Comparison of ENCODE assay signal across 8 cellular contexts in the genomic region with DNA sequence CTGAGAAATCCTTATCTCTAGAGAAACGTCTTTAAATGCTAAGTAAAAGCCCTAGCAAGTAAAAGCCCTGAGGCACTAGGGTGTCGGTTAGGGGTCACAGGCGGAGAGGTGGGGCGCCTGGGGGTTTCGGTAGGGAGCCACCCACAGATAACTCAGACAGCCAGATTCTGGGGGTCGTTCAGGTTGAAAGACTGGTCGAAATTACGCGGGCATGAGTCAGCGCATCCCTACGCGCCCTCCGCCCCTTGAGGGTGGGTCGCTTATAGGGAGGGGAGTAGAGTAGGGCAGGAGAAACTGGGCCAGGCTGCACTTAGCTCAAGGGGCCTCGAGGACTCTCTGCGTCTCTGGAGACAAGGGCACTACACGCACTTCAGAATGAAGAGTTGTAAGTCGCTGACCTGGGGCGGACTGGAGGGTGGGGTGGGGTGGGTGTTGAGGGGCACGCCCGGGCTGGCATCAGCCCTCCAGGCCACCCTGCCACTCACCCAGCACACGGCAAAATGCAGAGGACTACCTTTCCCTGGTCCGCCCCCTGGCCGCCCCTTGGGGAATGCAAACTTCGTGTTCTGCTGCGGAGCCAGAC. TPM values are rescaled to one million over a fixed set of nuclear protein-coding genes. Genes with fewer than 3 reads are reported as not detected.
DNase-seq lines count a peak whose midpoint lies in the region; ATAC-seq and TF ChIP-seq lines count a peak whose summit lies in the region.

No MANE protein-coding gene starts in this region.

- peak; percentile 28 to 47 (median 46) for ATAC-seq in heart left ventricle
- ATAC-seq in GM19455 (IDR thresholded peaks at IDR 0.05; ENCODE audit: unreplicated experiment): no peak

- intact Hi-C loops in activated T-helper 1 cell treated with anti-CD3 and anti-CD28 coated beads, Interleukin-12 subunit alpha, Interleukin-12 subunit beta, Interleukin-2, Interleukin-4 antibody, amounts not matched to agents 30 ng/mL and 10 ng/mL and 1 ng/mL, durations not matched to agents 14 hours and 24 hours and 36 hours (cut with micrococcal nuclease): no loop called here
- intact Hi-C loops in heart left ventricle (cut with DNase I): loop anchor here in 7 of 10 donors (2.0 to 10.0 kb wide), 5 partner anchors 23 to 109 kb away; partner anchors contain the start of gene FKBPL (in 1 of the 7)

- H3K9me3 ChIP-seq in heart left ventricle: no peaks in the 10 kb centered on the region

- H3K4me1 ChIP-seq in heart left ventricle (peaks cover 6 to 41% (median 21%) of the 10 kb centered on the region in 12 donors), rectal smooth muscle tissue (ENCODE audit: control insufficient read depth, insufficient read depth, low read length) (peaks cover 17% of the 10 kb centered on the region)

- no peaks in the 10 kb centered on the region for H3K27me3 ChIP-seq in BJ (ENCODE audit: control insufficient read depth, insufficient read depth, low read length)
- peaks cover 0 to 42% (median 4%) of the 10 kb centered on the region in 9 donors for H3K27me3 ChIP-seq in heart left ventricle
- H3K27me3 ChIP-seq in rectal smooth muscle tissue (ENCODE audit: control insufficient read depth, insufficient read depth, low read length): no peaks in the 10 kb centered on the region

- TF ChIP-seq CTCF in BJ (IDR thresholded peaks at IDR 0.05; ENCODE audit: insufficient read depth, low read depth, low read length) (peak; percentile 43), heart left ventricle (IDR thresholded peaks at IDR 0.05) (peak in 3 of 12 donors; percentile 18 to 46 (median 35))

- H3K4me1 Mint-ChIP-seq in activated T-helper 1 cell treated with anti-CD3 and anti-CD28 coated beads, Interleukin-12 subunit alpha, Interleukin-12 subunit beta, Interleukin-2, Interleukin-4 antibody, amounts not matched to agents 30 ng/mL and 10 ng/mL and 1 ng/mL, durations not matched to agents 14 hours and 24 hours and 36 hours (ENCODE audit: low read depth): peaks cover 45% of the 10 kb centered on the region

- peak overlapping the region; percentile 99 for H3K4me3 Mint-ChIP-seq in activated T-helper 1 cell treated with anti-CD3 and anti-CD28 coated beads, Interleukin-12 subunit alpha, Interleukin-12 subunit beta, Interleukin-2, Interleukin-4 antibody, amounts not matched to agents 30 ng/mL and 10 ng/mL and 1 ng/mL, durations not matched to agents 14 hours and 24 hours and 36 hours

- CTCF ChIA-PET in BJ (lab: Yijun Ruan, JAX): interaction anchor here (3.4 kb wide), 1 partner anchor 35 kb away, joined by 16 read pairs; no protein-coding TSS in a partner anchor

- peaks cover 15% of the 10 kb centered on the region for H3K36me3 Mint-ChIP-seq in activated T-helper 1 cell treated with anti-CD3 and anti-CD28 coated beads, Interleukin-12 subunit alpha, Interleukin-12 subunit beta, Interleukin-2, Interleukin-4 antibody, amounts not matched to agents 30 ng/mL and 10 ng/mL and 1 ng/mL, durations not matched to agents 14 hours and 24 hours and 36 hours (ENCODE audit: low read depth)

- H3K9me3 Mint-ChIP-seq in activated T-helper 1 cell treated with anti-CD3 and anti-CD28 coated beads, Interleukin-12 subunit alpha, Interleukin-12 subunit beta, Interleukin-2, Interleukin-4 antibody, amounts not matched to agents 30 ng/mL and 10 ng/mL and 1 ng/mL, durations not matched to agents 14 hours and 24 hours and 36 hours: no peaks in the 10 kb centered on the region

- no peak for DNase-seq in BJ (ENCODE audit: low read depth)
- peak; percentile 52 for DNase-seq in HPDE6-E6E7 (ENCODE audit: extremely low spot score)
- DNase-seq in activated T-helper 1 cell treated with anti-CD3 and anti-CD28 coated beads, Interleukin-12 subunit alpha, Interleukin-12 subunit beta, Interleukin-2, Interleukin-4 antibody, amounts not matched to agents 30 ng/mL and 10 ng/mL and 1 ng/mL, durations not matched to agents 14 hours and 24 hours and 36 hours (ENCODE audit: low spot score): no peak
- DNase-seq in heart left ventricle: peak in 2 of 5 donors; percentile 68 to 71
- no peak for DNase-seq in activated effector memory CD4-positive, alpha-beta T cell treated with Interleukin-2 at 50 U/mL for 16 hours
- DNase-seq in SIG-M5 (lab: John Stamatoyannopoulos, UW): no peak

- H3K27ac Mint-ChIP-seq in activated T-helper 1 cell treated with anti-CD3 and anti-CD28 coated beads, Interleukin-12 subunit alpha, Interleukin-12 subunit beta, Interleukin-2, Interleukin-4 antibody, amounts not matched to agents 30 ng/mL and 10 ng/mL and 1 ng/mL, durations not matched to agents 14 hours and 24 hours and 36 hours: peak overlapping the region; percentile 86

- H3K4me3 ChIP-seq in BJ (ENCODE audit: low read depth, low read length) (peak overlapping the region; percentile 71), heart left ventricle (peak overlapping the region; percentile 47 to 91 (median 78)), rectal smooth muscle tissue (ENCODE audit: low read length) (peak overlapping the region; percentile 88)

- H3K27ac ChIP-seq in heart left ventricle (peak overlapping the region; percentile 66 to 96 (median 91)), rectal smooth muscle tissue (ENCODE audit: low read depth, low read length) (peak overlapping the region; percentile 91)

- H3K27me3 Mint-ChIP-seq in activated T-helper 1 cell treated with anti-CD3 and anti-CD28 coated beads, Interleukin-12 subunit alpha, Interleukin-12 subunit beta, Interleukin-2, Interleukin-4 antibody, amounts not matched to agents 30 ng/mL and 10 ng/mL and 1 ng/mL, durations not matched to agents 14 hours and 24 hours and 36 hours (ENCODE audit: insufficient read depth): peaks cover 39% of the 10 kb centered on the region

- H3K36me3 ChIP-seq in BJ (ENCODE audit: control insufficient read depth, insufficient read depth, low read length) (peaks cover 10% of the 10 kb centered on the region), heart left ventricle (peaks cover 0 to 33% (median 25%) of the 10 kb centered on the region in 9 donors), rectal smooth muscle tissue (ENCODE audit: control insufficient read depth, insufficient read depth, low read length) (peaks cover 6% of the 10 kb centered on the region)

- WGBS in heart left ventricle, 4 donors: 14 to 23% (median 19%) methylated on average over 20 to 26 of the region's 26 CpGs

- no peak for TF ChIP-seq POLR2A in heart left ventricle (IDR thresholded peaks at IDR 0.05)

- peak overlapping the region; percentile 66 for H3K9ac ChIP-seq in rectal smooth muscle tissue (ENCODE audit: low read length)

- POLR2A ChIA-PET in BJ (lab: Charles Lee): interaction anchor here (0.6 kb wide), 1 partner anchor 1637 kb away, joined by 7 read pairs; no protein-coding TSS in a partner anchor

RNA-seq across cellular contexts. Expression of gene PPT2, which starts 0.6 kb away (rescaled TPM):
- polyA plus RNA-seq in BJ (2011; rRNA removed) (24.2 and 31.9 TPM in 2 replicates), heart left ventricle (10 to 100 TPM; 13.1 to 21.6 TPM)
- polyA minus RNA-seq in BJ (2011; rRNA and poly(A)+ RNA removed): 11.2 and 14.6 TPM in 2 replicates
- 12.4 and 17.1 TPM in 2 replicates for total RNA-seq in activated T-helper 1 cell treated with anti-CD3 and anti-CD28 coated beads, Interleukin-12 subunit alpha, Interleukin-12 subunit beta, Interleukin-2, Interleukin-4 antibody, amounts not matched to agents 30 ng/mL and 10 ng/mL and 1 ng/mL, durations not matched to agents 14 hours and 24 hours and 36 hours
- total RNA-seq in heart left ventricle: 10 to 100 TPM; 17.1 to 34.0 (median 22.7) TPM

RNA-seq across cellular contexts. Expression of gene PRRT1, which starts 1.6 kb away (rescaled TPM):
- polyA plus RNA-seq in BJ (2011; rRNA removed): 0.77 and 0.78 TPM in 2 replicates
- 0.57 and 0.98 TPM in 2 replicates for polyA minus RNA-seq in BJ (2011; rRNA and poly(A)+ RNA removed)
- 0.24 and 0.57 TPM in 2 replicates for total RNA-seq in activated T-helper 1 cell treated with anti-CD3 and anti-CD28 coated beads, Interleukin-12 subunit alpha, Interleukin-12 subunit beta, Interleukin-2, Interleukin-4 antibody, amounts not matched to agents 30 ng/mL and 10 ng/mL and 1 ng/mL, durations not matched to agents 14 hours and 24 hours and 36 hours
- total RNA-seq in heart left ventricle: 1 to 10 TPM in 1 of 9 donors, under 1 TPM in 8; 0.28 to 1.1 (median 0.61) TPM
- under 1 TPM; 0.82 to 0.95 TPM for polyA plus RNA-seq in heart left ventricle

RNA-seq across cellular contexts. Expression of gene EGFL8, which starts 11.1 kb away (rescaled TPM):
- polyA plus RNA-seq in BJ (2011; rRNA removed) (3.7 and 4.0 TPM in 2 replicates), heart left ventricle (1 to 10 TPM; 4.3 to 8.1 TPM)
- polyA minus RNA-seq in BJ (2011; rRNA and poly(A)+ RNA removed): 0.72 and 1.7 TPM in 2 replicates
- total RNA-seq in activated T-helper 1 cell treated with anti-CD3 and anti-CD28 coated beads, Interleukin-12 subunit alpha, Interleukin-12 subunit beta, Interleukin-2, Interleukin-4 antibody, amounts not matched to agents 30 ng/mL and 10 ng/mL and 1 ng/mL, durations not matched to agents 14 hours and 24 hours and 36 hours: 8.3 and 9.1 TPM in 2 replicates
- 10 to 100 TPM in 2 of 9 donors, 1 to 10 TPM in 7; 2.4 to 11.2 (median 6.1) TPM for total RNA-seq in heart left ventricle

RNA-seq across cellular contexts. Expression of gene AGPAT1, which starts 22.5 kb away (rescaled TPM):
- polyA plus RNA-seq in BJ (2011; rRNA removed) (117 and 158 TPM in 2 replicates), heart left ventricle (10 to 100 TPM; 43.5 to 79.1 TPM)
- 114 and 212 TPM in 2 replicates for polyA minus RNA-seq in BJ (2011; rRNA and poly(A)+ RNA removed)
- total RNA-seq in activated T-helper 1 cell treated with anti-CD3 and anti-CD28 coated beads, Interleukin-12 subunit alpha, Interleukin-12 subunit beta, Interleukin-2, Interleukin-4 antibody, amounts not matched to agents 30 ng/mL and 10 ng/mL and 1 ng/mL, durations not matched to agents 14 hours and 24 hours and 36 hours: 34.5 and 35.6 TPM in 2 replicates
- 10 to 100 TPM; 45.5 to 61.7 (median 51.0) TPM for total RNA-seq in heart left ventricle

RNA-seq across cellular contexts. Expression of gene FKBPL, which starts 23.3 kb away (rescaled TPM):
- 5.3 and 5.6 TPM in 2 replicates for polyA plus RNA-seq in BJ (2011; rRNA removed)
- 2.6 and 5.1 TPM in 2 replicates for polyA minus RNA-seq in BJ (2011; rRNA and poly(A)+ RNA removed)
- total RNA-seq in activated T-helper 1 cell treated with anti-CD3 and anti-CD28 coated beads, Interleukin-12 subunit alpha, Interleukin-12 subunit beta, Interleukin-2, Interleukin-4 antibody, amounts not matched to agents 30 ng/mL and 10 ng/mL and 1 ng/mL, durations not matched to agents 14 hours and 24 hours and 36 hours: 4.8 and 6.0 TPM in 2 replicates
- 1 to 10 TPM; 1.3 to 3.7 (median 2.9) TPM for total RNA-seq in heart left ventricle
- 1 to 10 TPM; 2.9 to 9.3 TPM for polyA plus RNA-seq in heart left ventricle
